8 cellular contexts compared by ENCODE assay signal in the genomic region with DNA sequence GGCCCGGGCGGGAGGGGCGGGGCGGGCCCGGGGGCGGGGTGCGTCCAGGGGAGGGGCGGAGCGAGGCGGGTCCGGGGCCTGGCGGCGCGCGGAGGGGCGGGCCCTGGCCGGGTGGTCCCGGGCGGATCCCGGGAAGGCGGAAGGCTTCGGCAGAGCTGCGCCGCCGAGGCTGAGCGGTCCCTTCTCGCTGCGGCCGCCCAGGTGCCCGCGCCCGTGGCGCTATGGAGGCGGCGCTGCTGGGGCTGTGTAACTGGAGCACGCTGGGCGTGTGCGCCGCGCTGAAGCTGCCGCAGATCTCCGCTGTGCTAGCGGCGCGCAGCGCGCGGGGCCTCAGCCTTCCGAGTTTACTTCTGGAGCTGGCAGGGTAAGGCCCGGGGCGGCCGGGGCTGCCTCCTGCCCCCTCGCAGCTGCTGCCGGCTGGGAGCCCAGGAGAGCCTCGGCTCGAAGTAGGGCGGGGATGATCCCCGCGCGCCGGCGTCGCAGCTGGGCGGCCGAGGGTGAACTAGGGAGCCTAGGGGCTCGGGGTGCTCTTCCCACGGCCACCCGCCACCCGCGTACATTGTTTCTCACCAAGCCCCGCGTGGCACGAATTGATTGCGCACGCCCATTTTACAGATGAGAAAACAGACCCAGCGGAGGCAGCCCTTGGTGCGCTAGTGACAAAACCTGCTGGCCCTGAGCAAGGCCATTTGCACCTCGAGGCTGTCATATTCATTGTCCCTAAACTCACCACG. TPM values are rescaled to one million over a fixed set of nuclear protein-coding genes. Genes with fewer than 3 reads are reported as not detected.
A peak's percentile ranks its signal among the peaks of the same experiment; 100 is the strongest.
DNase-seq lines count a peak whose midpoint lies in the region; ATAC-seq, FAIRE-seq and TF ChIP-seq lines count a peak whose summit lies in the region.

A gene (plus strand): TSS at position 142 of the 734 bp plus-strand sequence. CDS start 80 bp downstream, at position 222.

- TF ChIP-seq POLR2A in A549 (IDR thresholded peaks at IDR 0.05; ENCODE audit: low read length): peak; percentile 99

- H3K4me2 ChIP-seq in A549: peak within 1 kb of the TSS; percentile 88

- peak within 1 kb of the TSS; percentile 87 to 90 for H3K27ac ChIP-seq in A549
- H3K27ac ChIP-seq in ectodermal cell (ENCODE audit: insufficient read depth, low read depth, low read length, poor library complexity, severe bottlenecking): peak within 1 kb of the TSS; percentile 11
- peak within 1 kb of the TSS; percentile 73 for H3K27ac ChIP-seq in urinary bladder (ENCODE audit: low read depth)

- no peak for TF ChIP-seq EP300 in A549 (IDR thresholded peaks at IDR 0.05)

- TF ChIP-seq CTCF in A549 (IDR thresholded peaks at IDR 0.05) (no peak), mucosa of descending colon (IDR thresholded peaks at IDR 0.05) (no peak)

- DNase-seq in A549 (ENCODE audit: low read depth in 1 of 2, low spot score in 1 of 2): peak; percentile 24 to 89
- peak; percentile 86 for DNase-seq in NCI-H1105 treated with DMSO at 0.1 percent for 48 hours (lab: John Stamatoyannopoulos, UW)
- peak; percentile 65 to 85 for DNase-seq in SW 1271 (lab: John Stamatoyannopoulos, UW)
- peak in 1 of 3 donors; percentile 87 for DNase-seq in mucosa of descending colon

- POLR2A ChIA-PET in A549 (lab: Yijun Ruan, JAX): interaction anchor here (0.5 to 2.0 kb wide), 17 partner anchors 9 to 1616 kb away, joined by 3 to 17 read pairs (median 4); a partner anchor contains a TSS

- no peaks in the 10 kb centered on the region for H3K36me3 ChIP-seq in ectodermal cell (ENCODE audit: control insufficient read depth, insufficient read depth, low read length)
- no peaks in the 10 kb centered on the region for H3K36me3 ChIP-seq in mucosa of descending colon (ENCODE audit: low read depth)
- no peaks in the 10 kb centered on the region for H3K36me3 ChIP-seq in urinary bladder (ENCODE audit: insufficient read depth)

- ATAC-seq in A549: peak; percentile 83 to 87
- ATAC-seq in GM18498 (IDR thresholded peaks at IDR 0.05; ENCODE audit: unreplicated experiment): peak; percentile 82
- ATAC-seq in HG02870 (IDR thresholded peaks at IDR 0.05; ENCODE audit: unreplicated experiment): peak; percentile 73
- ATAC-seq in mucosa of descending colon: peak; percentile 89

- H3K27me3 ChIP-seq in ectodermal cell (ENCODE audit: control insufficient read depth, insufficient read depth, low read length, poor library complexity, severe bottlenecking): peaks cover 39% of the 10 kb centered on the region

- 5% methylated on average over 38 of the region's 79 CpGs for WGBS in A549 (ENCODE audit: missing lambda C conversion rate)
- 7% methylated on average over 79 of the region's 79 CpGs for WGBS in ectodermal cell, 2 experiments
- WGBS in urinary bladder: 3% methylated on average over 69 of the region's 79 CpGs

- H3K4me1 ChIP-seq in A549 (peaks cover 14% of the 10 kb centered on the region), ectodermal cell (ENCODE audit: control insufficient read depth, insufficient read depth, low read length) (peaks cover 4% of the 10 kb centered on the region), mucosa of descending colon (ENCODE audit: low read depth) (peaks cover 9% of the 10 kb centered on the region), urinary bladder (ENCODE audit: insufficient read depth) (no peaks in the 10 kb centered on the region)

- intact Hi-C loops in mucosa of descending colon (cut with DNase I, micrococcal nuclease): no loop called here

- FAIRE-seq in A549 (lab: Jason Lieb, UNC): no peak

- CTCF ChIA-PET in A549 (lab: Yijun Ruan, JAX): interaction anchor here (0.7 to 16.6 kb wide), 6 partner anchors 11 to 323 kb away, joined by 3 to 224 read pairs (median 8); a partner anchor contains a TSS

- TF ChIP-seq RAD21 in A549 (conservative IDR thresholded peaks at IDR 0.05 in 1 of 2, IDR thresholded peaks at IDR 0.05 in 1 of 2): 0 out of 5 replicates have a peak, but pooled peaks of 1 of the 2 experiments have one; percentile 19

- peak within 1 kb of the TSS; percentile 72 for H3K4me3 ChIP-seq in A549
- H3K4me3 ChIP-seq in ectodermal cell (ENCODE audit: insufficient read depth, low read depth, low read length): peak within 1 kb of the TSS; percentile 50
- peak within 1 kb of the TSS; percentile 36 for H3K4me3 ChIP-seq in mucosa of descending colon
- peak within 1 kb of the TSS; percentile 61 for H3K4me3 ChIP-seq in urinary bladder (ENCODE audit: low read depth, low read length)

- H3K9me3 ChIP-seq in A549 (no peaks in the 10 kb centered on the region), ectodermal cell (ENCODE audit: control insufficient read depth, low read length) (no peaks in the 10 kb centered on the region), mucosa of descending colon (no peaks in the 10 kb centered on the region)

TF ChIP-seq in A549, 52 proteins besides CTCF, POLR2A, EP300 and RAD21 (continues in another document):
- TF ChIP-seq, protein P1, sequence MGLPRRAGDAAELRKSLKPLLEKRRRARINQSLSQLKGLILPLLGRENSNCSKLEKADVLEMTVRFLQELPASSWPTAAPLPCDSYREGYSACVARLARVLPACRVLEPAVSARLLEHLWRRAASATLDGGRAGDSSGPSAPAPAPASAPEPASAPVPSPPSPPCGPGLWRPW (IDR thresholded peaks at IDR 0.05): no peak
- TF ChIP-seq TP53 (CRISPR knock-in tag; IDR thresholded peaks at IDR 0.05) (no peak), RFX5 (IDR thresholded peaks at IDR 0.05) (peak; percentile 41; the same call in 1 of the 2 replicates), MAZ (IDR thresholded peaks at IDR 0.05; ENCODE audit: borderline replicate concordance, low read depth, low read length) (no peak), RCOR1 (IDR thresholded peaks at IDR 0.05; ENCODE audit: low read depth, low read length) (no peak), KDM5A (IDR thresholded peaks at IDR 0.05) (no peak), POLR2AphosphoS2 (conservative IDR thresholded peaks at IDR 0.05; ENCODE audit: low read length) (no peak), EHF (CRISPR knock-in tag; IDR thresholded peaks at IDR 0.05) (no peak), RNF2 (IDR thresholded peaks at IDR 0.05; ENCODE audit: borderline replicate concordance, low read depth) (peak; percentile 52; the same call in 1 of the 2 replicates), KDM1A (IDR thresholded peaks at IDR 0.05; ENCODE audit: low read depth) (peak; percentile 91; the same call in 1 of the 2 replicates), FOSB (CRISPR knock-in tag; IDR thresholded peaks at IDR 0.05) (no peak), PHF8 (IDR thresholded peaks at IDR 0.05; ENCODE audit: borderline replicate concordance, low read depth) (peak; percentile 96), NPAS2 (CRISPR knock-in tag; IDR thresholded peaks at IDR 0.05; ENCODE audit: borderline replicate concordance) (no peak), ZC3H11A (IDR thresholded peaks at IDR 0.05) (no peak), EHMT2 (IDR thresholded peaks at IDR 0.05; ENCODE audit: low read depth) (no peak), BHLHE40 (IDR thresholded peaks at IDR 0.05; ENCODE audit: low read depth, low read length) (no peak), JUN (IDR thresholded peaks at IDR 0.05) (peak in 1 of 2 experiments; percentile 91; a peak in 3 of 5 replicates), SMC3 (IDR thresholded peaks at IDR 0.05) (no peak)
- TF ChIP-seq, protein P2, sequence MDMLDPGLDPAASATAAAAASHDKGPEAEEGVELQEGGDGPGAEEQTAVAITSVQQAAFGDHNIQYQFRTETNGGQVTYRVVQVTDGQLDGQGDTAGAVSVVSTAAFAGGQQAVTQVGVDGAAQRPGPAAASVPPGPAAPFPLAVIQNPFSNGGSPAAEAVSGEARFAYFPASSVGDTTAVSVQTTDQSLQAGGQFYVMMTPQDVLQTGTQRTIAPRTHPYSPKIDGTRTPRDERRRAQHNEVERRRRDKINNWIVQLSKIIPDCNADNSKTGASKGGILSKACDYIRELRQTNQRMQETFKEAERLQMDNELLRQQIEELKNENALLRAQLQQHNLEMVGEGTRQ (IDR thresholded peaks at IDR 0.05): no peak
- TF ChIP-seq, protein P3, sequence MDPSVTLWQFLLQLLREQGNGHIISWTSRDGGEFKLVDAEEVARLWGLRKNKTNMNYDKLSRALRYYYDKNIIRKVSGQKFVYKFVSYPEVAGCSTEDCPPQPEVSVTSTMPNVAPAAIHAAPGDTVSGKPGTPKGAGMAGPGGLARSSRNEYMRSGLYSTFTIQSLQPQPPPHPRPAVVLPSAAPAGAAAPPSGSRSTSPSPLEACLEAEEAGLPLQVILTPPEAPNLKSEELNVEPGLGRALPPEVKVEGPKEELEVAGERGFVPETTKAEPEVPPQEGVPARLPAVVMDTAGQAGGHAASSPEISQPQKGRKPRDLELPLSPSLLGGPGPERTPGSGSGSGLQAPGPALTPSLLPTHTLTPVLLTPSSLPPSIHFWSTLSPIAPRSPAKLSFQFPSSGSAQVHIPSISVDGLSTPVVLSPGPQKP (IDR thresholded peaks at IDR 0.05; ENCODE audit: low read depth, low read length): no peak

RNA-seq across cellular contexts. Expression of the gene that starts here (rescaled TPM):
- 69.8 and 90.1 TPM in 2 replicates for polyA plus RNA-seq in A549 (2011; rRNA removed)
- 61.4 and 85.0 TPM in 2 replicates for polyA plus RNA-seq in A549 (2012; cell fraction: cytosol; rRNA removed)
- 41.1 and 53.5 TPM in 2 replicates for polyA plus RNA-seq in A549 (2012; cell fraction: nucleus; rRNA removed)
- polyA plus RNA-seq in A549 (2017; fragmentation: RNase III; extraction: RNeasy Plus Mini Kit Qiagen cat#74134 plus additional on column Dnase treatment): 24.9 to 27.8 TPM (median 25.9 TPM) in 3 replicates
- polyA minus RNA-seq in A549 (2011; rRNA and poly(A)+ RNA removed): 82.8 and 106 TPM in 2 replicates
- 6.9 TPM for polyA plus RNA-seq in ectodermal cell (2013, experiment 1 of 4)
- 7.1 TPM for polyA plus RNA-seq in ectodermal cell (2013, experiment 2 of 4)
- polyA plus RNA-seq in ectodermal cell (2013, experiment 3 of 4): 9.9 TPM
- polyA plus RNA-seq in ectodermal cell (2013, experiment 4 of 4): 10.4 TPM
- 10 to 100 TPM in 2 of 3 donors, 1 to 10 TPM in 1; 9.4 to 14.2 (median 12.1) TPM for total RNA-seq in mucosa of descending colon
- 39.4 TPM for total RNA-seq in urinary bladder
- polyA plus RNA-seq in urinary bladder: 44.1 TPM

Comparison
In these comparisons a context has a peak if more than half of its experiments do, and no peak if none do; other contexts are left out.
1. H3K27ac ChIP-seq: peak in every context shown above with its lines; median percentile 88 in A549; 73 in urinary bladder; 11 in ectodermal cell.